ENCODE assay signal across 2 cellular contexts in genomic region chr3:7285502-7285901, GRCh38.
TF ChIP-seq lines count a peak whose summit lies in the region.

No MANE protein-coding gene starts in this region.

TF ChIP-seq in HCT116, 20 proteins besides CTCF, POLR2A, EP300 and RAD21 (continued from another document):
- TF ChIP-seq REST (IDR thresholded peaks at IDR 0.05; ENCODE audit: low read depth) (no peak), ATF3 (IDR thresholded peaks at IDR 0.05) (no peak), EZH2 (IDR thresholded peaks at IDR 0.05) (no peak), ELF1 (IDR thresholded peaks at IDR 0.05; ENCODE audit: borderline replicate concordance, low read depth) (no peak), SIN3A (IDR thresholded peaks at IDR 0.05; ENCODE audit: low read depth) (no peak)

TF ChIP-seq in WTC11, 78 proteins besides CTCF, POLR2A, EP300 and RAD21 (continued from another document):
- TF ChIP-seq NR1H2 (CRISPR knock-in tag; IDR thresholded peaks at IDR 0.05) (no peak), KAT7 (CRISPR knock-in tag; IDR thresholded peaks at IDR 0.05; ENCODE audit: borderline replicate concordance) (no peak), MAX (CRISPR knock-in tag; IDR thresholded peaks at IDR 0.05) (no peak), NFE2L1 (CRISPR knock-in tag; IDR thresholded peaks at IDR 0.05) (no peak), RELA (CRISPR knock-in tag; IDR thresholded peaks at IDR 0.05; ENCODE audit: borderline replicate concordance) (no peak), ZNF423 (CRISPR knock-in tag; IDR thresholded peaks at IDR 0.05) (no peak), MLX (CRISPR knock-in tag; IDR thresholded peaks at IDR 0.05) (no peak), ZNF281 (CRISPR knock-in tag; IDR thresholded peaks at IDR 0.05) (no peak)
